Comparison of ENCODE assay signal across 1 cellular context in genomic region chr4:26044524-26044923, GRCh38.
TF ChIP-seq lines count a peak whose summit lies in the region.

No MANE protein-coding gene starts in this region.

TF ChIP-seq in IMR-90, 13 proteins besides CTCF, POLR2A, EP300 and RAD21:
- no peak for TF ChIP-seq CEBPB (IDR thresholded peaks at IDR 0.05; ENCODE audit: low read depth, low read length)
- TF ChIP-seq SMC3 (IDR thresholded peaks at IDR 0.05; ENCODE audit: low read depth, low read length) = no peak
- TF ChIP-seq BHLHE40 (IDR thresholded peaks at IDR 0.05; ENCODE audit: low read depth, low read length) = no peak
- TF ChIP-seq RFX5 (IDR thresholded peaks at IDR 0.05; ENCODE audit: low read depth, low read length) = no peak
- no peak for TF ChIP-seq CHD1 (IDR thresholded peaks at IDR 0.05; ENCODE audit: low read depth, low read length)
- TF ChIP-seq MAZ (IDR thresholded peaks at IDR 0.05; ENCODE audit: borderline replicate concordance, low read depth, low read length) = no peak
- TF ChIP-seq MAFK (IDR thresholded peaks at IDR 0.05; ENCODE audit: low read depth, low read length) = no peak
- no peak for TF ChIP-seq ELK1 (IDR thresholded peaks at IDR 0.05; ENCODE audit: borderline replicate concordance, low read depth, low read length)
- TF ChIP-seq MXI1 (IDR thresholded peaks at IDR 0.05; ENCODE audit: borderline replicate concordance, low read depth, low read length) = no peak
- TF ChIP-seq FOS (IDR thresholded peaks at IDR 0.05; ENCODE audit: low read depth, low read length) = no peak
- no peak for TF ChIP-seq RCOR1 (IDR thresholded peaks at IDR 0.05; ENCODE audit: insufficient replicate concordance, low read length)
- TF ChIP-seq NFE2L2 (IDR thresholded peaks at IDR 0.05; ENCODE audit: low read depth, low read length) = no peak
- TF ChIP-seq USF2 (IDR thresholded peaks at IDR 0.05; ENCODE audit: low read depth, low read length) = no peak
TF ChIP-seq in IMR-90: peak in this region for 0.
